ENCODE assay signal across 21 cellular contexts in genomic region chr3:52065264-52065756, GRCh38. TPM values are rescaled to one million over a fixed set of nuclear protein-coding genes. Genes with fewer than 3 reads are reported as not detected.
DNase-seq lines count a peak whose midpoint lies in the region; ATAC-seq, FAIRE-seq and TF ChIP-seq lines count a peak whose summit lies in the region.
"Had no signal": no experiment of that assay in that cellular context is flagged by ENCODE, and none has a peak within 500 bp of the region (broad histone marks: within the 10 kb centered on the region; RNA-seq: fewer than 3 reads in every experiment).

No MANE protein-coding gene starts in this region.

- no peak for TF ChIP-seq POLR2A in GM12891 (IDR thresholded peaks at IDR 0.05; ENCODE audit: low read depth, low read length)

- peaks cover 0 to 19% of the 10 kb centered on the region in 2 donors for H3K4me1 ChIP-seq in lung (ENCODE audit: control insufficient read depth in 2 of 2, insufficient read depth in 2 of 2, low read length in 2 of 2)
- H3K4me1 ChIP-seq in BE2C, result peaks cover 6% of the 10 kb centered on the region; the same call in 1 of the 2 replicates

- DNase-seq in DMS 273 (lab: John Stamatoyannopoulos, UW; ENCODE audit: unreplicated experiment) (peak; percentile 79), NCI-H1105 treated with DMSO at 0.1 percent for 48 hours (lab: John Stamatoyannopoulos, UW) (peak; percentile 48), dermis blood vessel endothelial cell (peak; percentile 45), lung (ENCODE audit: low spot score) (peak; percentile 69), BE2C (no peak), GM12891 (ENCODE audit: insufficient read length, low spot score) (no peak), NCI-H146 treated with DMSO at 0.1 percent for 48 hours (lab: John Stamatoyannopoulos, UW; ENCODE audit: unreplicated experiment) (no peak)
- DNase-seq: activated CD4-positive, alpha-beta T cell treated with anti-CD3 and anti-CD28 coated beads, Interleukin-2, amount 10 ng/mL, durations not matched to agents 24 days and 14 days; activated CD8-positive, alpha-beta memory T cell treated with anti-CD3 and anti-CD28 coated beads, Interleukin-2, amount 50 U/mL, for 4 hours; activated effector memory CD4-positive, alpha-beta T cell treated with anti-CD3 and anti-CD28 coated beads, Interleukin-2, amount 50 U/mL, for 16 hours; CD8-positive, alpha-beta T cell; central memory CD4-positive, alpha-beta T cell; DND-41; effector CD8-positive, alpha-beta T cell; H7; occipital lobe; sigmoid colon; stimulated activated CD4-positive, alpha-beta T cell treated with anti-CD3 and anti-CD28 coated beads, Interleukin-2, amount 100 ng/mL, for 24 hours had no signal

- no peak overlapping the region for H3K27ac ChIP-seq in lung (ENCODE audit: low read depth in 1 of 2, low read length in 1 of 2)
- H3K27ac ChIP-seq: sigmoid colon had no signal

- H3K4me3 ChIP-seq in lung (no peak overlapping the region), BE2C (ENCODE audit: low read depth, low read length) (no peak overlapping the region)
- H3K4me3 ChIP-seq: sigmoid colon had no signal

- H3K36me3 ChIP-seq in lung (ENCODE audit: control insufficient read depth in 2 of 2, insufficient read depth in 2 of 2, low read length in 2 of 2) (no peaks in the 10 kb centered on the region), BE2C (no peaks in the 10 kb centered on the region)
- H3K36me3 ChIP-seq: sigmoid colon had no signal

- no peak for FAIRE-seq in GM12891 (lab: Jason Lieb, UNC)
- FAIRE-seq: GM18507, TTC549 had no signal

- no peaks in the 10 kb centered on the region for H3K27me3 ChIP-seq in lung (ENCODE audit: control insufficient read depth, insufficient read depth)
- no peaks in the 10 kb centered on the region for H3K27me3 ChIP-seq in BE2C
- H3K27me3 ChIP-seq: sigmoid colon had no signal

- 49 to 60% methylated on average over 12 of the region's 12 CpGs for WGBS in lung, 2 donors

- no peak for TF ChIP-seq CTCF in lung (IDR thresholded peaks at IDR 0.05; ENCODE audit: control extremely low read depth, extremely low read depth)
- no peak for TF ChIP-seq CTCF in BE2C (IDR thresholded peaks at IDR 0.05; ENCODE audit: low read depth, low read length)

- ATAC-seq in lung (ENCODE audit: insufficient read depth, low FRiP score), result peak; percentile 22
- no peak for ATAC-seq in GM21786 (IDR thresholded peaks at IDR 0.05; ENCODE audit: unreplicated experiment)
- ATAC-seq: CD8-positive, alpha-beta T cell had no signal

- no peaks in the 10 kb centered on the region for H3K9me3 ChIP-seq in lung (ENCODE audit: control insufficient read depth in 2 of 2, insufficient read depth in 1 of 2, low read length in 1 of 2)
- H3K9me3 ChIP-seq in BE2C, result no peaks in the 10 kb centered on the region
- H3K9me3 ChIP-seq: sigmoid colon had no signal

TF ChIP-seq in GM12891, 5 proteins besides CTCF, POLR2A, EP300 and RAD21:
- TF ChIP-seq POU2F2 (IDR thresholded peaks at IDR 0.05; ENCODE audit: low read depth, low read length) (no peak), SPI1 (IDR thresholded peaks at IDR 0.05; ENCODE audit: low read depth, low read length) (no peak), PAX5 (IDR thresholded peaks at IDR 0.05; ENCODE audit: insufficient read depth, low read length, severe bottlenecking) (no peak), TAF1 (IDR thresholded peaks at IDR 0.05; ENCODE audit: low read depth, low read length) (no peak), POLR2AphosphoS5 (IDR thresholded peaks at IDR 0.05; ENCODE audit: low read depth, low read length) (no peak)

RNA-seq across cellular contexts. Expression of gene DUSP7, which starts 8.9 kb away (rescaled TPM):
- 8.0 and 10.8 TPM in 2 replicates for total RNA-seq in dermis blood vessel endothelial cell
- 10 to 100 TPM; 16.5 to 36.2 TPM for total RNA-seq in lung
- 10 to 100 TPM; 10.2 to 25.2 TPM for polyA plus RNA-seq in lung
- 56.0 TPM for polyA plus RNA-seq in BE2C (2012; ENCODE audit: insufficient read depth, insufficient read length, low read depth)
- polyA plus RNA-seq in GM12891 (2012; ENCODE audit: low read depth, missing spikeins), result 4.1 TPM

Comparison
In these comparisons a context has a peak if more than half of its experiments do, and no peak if none do; other contexts are left out.
1. DNase-seq: peak in DMS 273 (single experiment), NCI-H1105 treated with DMSO at 0.1 percent for 48 hours (single experiment), dermis blood vessel endothelial cell (single experiment) and lung (single experiment); none in BE2C (single experiment), GM12891 (single experiment) and NCI-H146 treated with DMSO at 0.1 percent for 48 hours (single experiment).